Comparison of ENCODE assay signal across 32 cellular contexts in the genomic region with DNA sequence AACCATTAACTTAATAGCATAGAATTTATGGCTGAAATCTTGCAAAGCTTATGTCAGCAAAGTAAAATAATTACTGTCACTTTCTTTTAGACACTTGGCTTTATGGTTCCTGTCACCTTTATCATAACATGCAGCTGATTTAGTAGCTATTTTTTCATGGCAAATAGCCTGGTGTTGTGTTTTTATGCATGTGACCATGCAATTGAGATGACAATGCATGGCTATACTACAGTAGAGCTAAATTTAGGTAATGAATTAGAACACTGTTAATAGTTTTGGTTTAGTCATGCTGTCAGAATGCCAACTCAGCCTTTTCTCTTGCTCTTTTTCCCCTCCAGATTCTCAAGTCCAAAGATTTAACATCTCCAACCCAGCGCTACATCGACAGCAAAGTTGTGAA.
DNase-seq lines count a peak whose midpoint lies in the region; ATAC-seq and TF ChIP-seq lines count a peak whose summit lies in the region.
"Had no signal": no experiment of that assay in that cellular context is flagged by ENCODE, and none has a peak within 500 bp of the region (broad histone marks: within the 10 kb centered on the region; RNA-seq: fewer than 3 reads in every experiment).

No MANE protein-coding gene starts in this region.

- no peak overlapping the region for H2AK5ac ChIP-seq in mesenchymal stem cell (ENCODE audit: low read length, severe bottlenecking)

- 97% methylated on average over 2 of the region's 2 CpGs for WGBS in SK-N-SH (ENCODE audit: low lambda C conversion rate)
- 100% methylated on average over 2 of the region's 2 CpGs for WGBS in mesenchymal stem cell

- H3K36me3 ChIP-seq in SK-N-SH (replicated peaks in 1 of 2; ENCODE audit: control insufficient read depth in 1 of 2, insufficient read depth in 2 of 2, low read length in 1 of 2) = peaks cover 0 to 13% of the 10 kb centered on the region in 2 experiments
- H3K36me3 ChIP-seq in mesenchymal stem cell (ENCODE audit: control insufficient read depth in 1 of 2, insufficient read depth in 2 of 2, low read depth in 1 of 2, low read length in 2 of 2) = peaks cover 11 to 17% of the 10 kb centered on the region in 2 experiments
- peaks cover 0 to 9% (median 0%) of the 10 kb centered on the region in 3 donors for H3K36me3 ChIP-seq in skeletal muscle tissue (ENCODE audit: control insufficient read depth in 3 of 3, insufficient read depth in 3 of 3, low read length in 3 of 3)
- H3K36me3 ChIP-seq: spleen had no signal

- no peaks in the 10 kb centered on the region for H3K27me3 Mint-ChIP-seq in chondrocyte (ENCODE audit: low read depth)
- H3K27me3 Mint-ChIP-seq in T-helper 17 cell = peaks cover 19% of the 10 kb centered on the region

- no peak overlapping the region for H3K4me3 ChIP-seq in SK-N-SH (ENCODE audit: low read depth in 2 of 2, low read length in 1 of 2)
- H3K4me3 ChIP-seq in mesenchymal stem cell (ENCODE audit: insufficient read depth in 1 of 2, low read depth in 1 of 2, low read length in 2 of 2) = no peak overlapping the region
- no peak overlapping the region for H3K4me3 ChIP-seq in skeletal muscle tissue (ENCODE audit: low read length in 3 of 3)
- H3K4me3 ChIP-seq: GM23338, SJCRH30, spleen had no signal

- H3K23ac ChIP-seq in mesenchymal stem cell (ENCODE audit: low read length in 2 of 2) = no peak overlapping the region

- H3K4me1 Mint-ChIP-seq in chondrocyte (ENCODE audit: low read depth) = peaks cover 47% of the 10 kb centered on the region
- H3K4me1 Mint-ChIP-seq in T-helper 17 cell = no peaks in the 10 kb centered on the region
- H3K4me1 Mint-ChIP-seq: GM23338 had no signal

- H3K27ac ChIP-seq in SK-N-SH (ENCODE audit: low read depth in 2 of 2, low read length in 1 of 2) = no peak overlapping the region
- H3K27ac ChIP-seq in mesenchymal stem cell (ENCODE audit: low read length, poor library complexity, severe bottlenecking) = no peak overlapping the region
- H3K27ac ChIP-seq in skeletal muscle tissue (ENCODE audit: low read depth, low read length) = peak overlapping the region; percentile 19
- H3K27ac ChIP-seq: 22Rv1, SJCRH30, spleen had no signal

- no peak overlapping the region for H3K4me2 ChIP-seq in SK-N-SH
- H3K4me2 ChIP-seq in mesenchymal stem cell (ENCODE audit: low read length, poor library complexity, severe bottlenecking) = no peak overlapping the region
- H3K4me2 ChIP-seq: GM23338 had no signal

- no peak overlapping the region for H3K4ac ChIP-seq in mesenchymal stem cell (ENCODE audit: low read depth in 1 of 2, low read length in 2 of 2)

- no peak for TF ChIP-seq RAD21 in SK-N-SH (IDR thresholded peaks at IDR 0.05; ENCODE audit: low read length)

- H2BK120ac ChIP-seq in mesenchymal stem cell (ENCODE audit: low read depth, low read length) = no peak overlapping the region

- H3K9me2 ChIP-seq in SK-N-SH = no peaks in the 10 kb centered on the region

- no peak for DNase-seq in SK-N-SH
- DNase-seq in chondrocyte (ENCODE audit: low spot score) = no peak
- DNase-seq in mesenchymal stem cell = peak; percentile 55
- DNase-seq in effector CD8-positive, alpha-beta T cell (lab: John Stamatoyannopoulos, UW) = no peak
- DNase-seq in T-helper 17 cell = no peak
- DNase-seq: activated CD4-positive, alpha-beta T cell treated with anti-CD3 and anti-CD28 coated beads for 4 hours; activated naive CD4-positive, alpha-beta T cell treated with Interleukin-2 at 50 U/mL for 16 hours; activated T-cell treated with anti-CD3 and anti-CD28 coated beads, Interleukin-2, amount 50 U/mL, for 4 hours; AML-193; amygdala; Caco-2; effector CD4-positive, alpha-beta T cell; head of caudate nucleus; left cardiac atrium; midbrain; NCI-H2107; NCI-H510A; nephron progenitor cell; NK-92 treated with Interleukin-12 subunit alpha and Interleukin-12 subunit beta, amount 100 ng/mL, for 24 hours; posterior cingulate gyrus; SJCRH30; spleen; stimulated activated CD4-positive, alpha-beta T cell treated with anti-CD3 and anti-CD28 coated beads, Interleukin-4, amount 100 ng/mL, for 24 hours; stimulated activated naive CD8-positive, alpha-beta T cell treated with anti-CD3 and anti-CD28 coated beads, Interleukin-15, Interleukin-2, amounts not matched to agents 100 U/mL and 50 U/mL, for 24 hours had no signal

- peaks cover 0 to 6% of the 10 kb centered on the region in 2 experiments; a peak in 2 of 4 replicates for H3K4me1 ChIP-seq in SK-N-SH (ENCODE audit: control insufficient read depth in 1 of 2, insufficient read depth in 2 of 2, low read depth in 1 of 2, low read length in 1 of 2)
- no peaks in the 10 kb centered on the region for H3K4me1 ChIP-seq in mesenchymal stem cell (ENCODE audit: control insufficient read depth, insufficient read depth, low read depth, low read length)
- H3K4me1 ChIP-seq in skeletal muscle tissue (ENCODE audit: control insufficient read depth in 3 of 3, insufficient read depth in 3 of 3, low read length in 3 of 3) = peaks cover 0 to 14% (median 2%) of the 10 kb centered on the region in 3 donors
- H3K4me1 ChIP-seq: spleen had no signal

- no peak overlapping the region for H4K8ac ChIP-seq in mesenchymal stem cell (ENCODE audit: low read length)

- no peaks in the 10 kb centered on the region for H3K79me2 ChIP-seq in SK-N-SH (ENCODE audit: insufficient read depth)

- no peak overlapping the region for H2AFZ ChIP-seq in SK-N-SH (ENCODE audit: low read depth)
- H2AFZ ChIP-seq in mesenchymal stem cell (ENCODE audit: low read depth, low read length) = no peak overlapping the region
- H2AFZ ChIP-seq: GM23338 had no signal

- no peak overlapping the region for H4K91ac ChIP-seq in mesenchymal stem cell (ENCODE audit: low read length)

- H3K9ac ChIP-seq in SK-N-SH (no peak overlapping the region), mesenchymal stem cell (ENCODE audit: low read length) (no peak overlapping the region), skeletal muscle tissue (ENCODE audit: low read depth in 1 of 3, low read length in 3 of 3) (no peak overlapping the region)

- CTCF ChIA-PET in SK-N-SH (lab: Yijun Ruan, JAX) = interaction anchor here (1.0 kb wide), 1 partner anchor 10 kb away, joined by 4 read pairs; no protein-coding TSS in a partner anchor

- H3K79me1 ChIP-seq in mesenchymal stem cell (replicated peaks; ENCODE audit: low read length, poor library complexity, severe bottlenecking) = peaks cover 12% of the 10 kb centered on the region

- no peaks in the 10 kb centered on the region for H3F3A ChIP-seq in SK-N-SH (replicated peaks; ENCODE audit: insufficient read depth)

- H3K36me3 Mint-ChIP-seq in chondrocyte (ENCODE audit: low read depth) = peaks cover 35% of the 10 kb centered on the region
- H3K36me3 Mint-ChIP-seq in T-helper 17 cell (ENCODE audit: low read depth) = no peaks in the 10 kb centered on the region

- no peak overlapping the region for H3K18ac ChIP-seq in mesenchymal stem cell (ENCODE audit: low read depth in 1 of 2, low read length in 2 of 2)

- H3K4me3 Mint-ChIP-seq in chondrocyte (ENCODE audit: unreplicated experiment) (no peak overlapping the region), T-helper 17 cell (no peak overlapping the region)
- H3K4me3 Mint-ChIP-seq: activated T-cell treated with anti-CD3 and anti-CD28 coated beads, Interleukin-2, amount 50 U/mL, for 4 hours; GM23338; nephron progenitor cell; T-helper 1 cell treated with Interleukin-12 subunit alpha and Interleukin-12 subunit beta and Interleukin-4 antibody, amounts not matched to agents 30 μg/mL and 1 μg/mL, for 36 hours had no signal

- H3K14ac ChIP-seq in mesenchymal stem cell (ENCODE audit: low read length in 2 of 2) = no peak overlapping the region

- TF ChIP-seq CTCF in SK-N-SH (IDR thresholded peaks at IDR 0.05) = no peak
- TF ChIP-seq CTCF in chondrocyte (IDR thresholded peaks at IDR 0.05) = no peak

- H3K9me3 ChIP-seq in SK-N-SH (no peaks in the 10 kb centered on the region), mesenchymal stem cell (ENCODE audit: control insufficient read depth, low read length) (no peaks in the 10 kb centered on the region), skeletal muscle tissue (ENCODE audit: control insufficient read depth in 3 of 3, low read length in 3 of 3) (no peaks in the 10 kb centered on the region), T-helper 17 cell (ENCODE audit: control insufficient read depth, low read length, poor library complexity, severe bottlenecking) (no peaks in the 10 kb centered on the region)
- H3K9me3 ChIP-seq: Caco-2, spleen had no signal

- peak; percentile 57; the same call in 2 of the 3 replicates for ATAC-seq in SK-N-SH treated with all-trans-retinoic acid at 6 μM for 48 hours
- no peak for ATAC-seq in T-helper 17 cell
- no peak for ATAC-seq in GM18873 (IDR thresholded peaks at IDR 0.05; ENCODE audit: low FRiP score, unreplicated experiment)
- ATAC-seq: activated T-cell treated with anti-CD3 and anti-CD28 coated beads, Interleukin-2, amount 50 U/mL, for 4 hours; esophagus mucosa; GM23338; left cardiac atrium; Panc1; stimulated activated naive CD8-positive, alpha-beta T cell treated with anti-CD3 and anti-CD28 coated beads, Interleukin-15, Interleukin-2, amounts not matched to agents 100 U/mL and 50 U/mL, for 24 hours had no signal

- TF ChIP-seq EP300 in SK-N-SH (IDR thresholded peaks at IDR 0.05; ENCODE audit: borderline replicate concordance in 1 of 2, low read depth in 1 of 2, low read length in 1 of 2) = no peak

- H3K9me3 Mint-ChIP-seq in chondrocyte (ENCODE audit: low read depth) = peaks cover 5% of the 10 kb centered on the region
- H3K9me3 Mint-ChIP-seq: activated T-cell treated with anti-CD3 and anti-CD28 coated beads, Interleukin-2, amount 50 U/mL, for 4 hours; GM23338; nephron progenitor cell; T-helper 1 cell treated with Interleukin-12 subunit alpha and Interleukin-12 subunit beta and Interleukin-4 antibody, amounts not matched to agents 30 μg/mL and 1 μg/mL, for 36 hours had no signal

- H3K27ac Mint-ChIP-seq in chondrocyte (ENCODE audit: unreplicated experiment) (peak overlapping the region; percentile 79), T-helper 17 cell (no peak overlapping the region)
- H3K27ac Mint-ChIP-seq: GM23338; nephron progenitor cell; T-helper 1 cell treated with Interleukin-12 subunit alpha and Interleukin-12 subunit beta and Interleukin-4 antibody, amounts not matched to agents 30 μg/mL and 1 μg/mL, for 36 hours had no signal

- H2BK12ac ChIP-seq in mesenchymal stem cell (ENCODE audit: low read length in 2 of 2) = no peak overlapping the region

- no peaks in the 10 kb centered on the region for H4K20me1 ChIP-seq in SK-N-SH (ENCODE audit: insufficient read depth)

- H2BK15ac ChIP-seq in mesenchymal stem cell (ENCODE audit: low read depth, poor library complexity, severe bottlenecking) = no peak overlapping the region

- POLR2A ChIA-PET in SK-N-SH (lab: Yijun Ruan, JAX) = no interaction called here

- H2BK5ac ChIP-seq in mesenchymal stem cell (ENCODE audit: low read depth, low read length, poor library complexity, severe bottlenecking) = no peak overlapping the region

- H3K27me3 ChIP-seq in SK-N-SH (ENCODE audit: insufficient read depth) = no peaks in the 10 kb centered on the region
- H3K27me3 ChIP-seq in mesenchymal stem cell (ENCODE audit: control insufficient read depth in 1 of 2, insufficient read depth in 1 of 2, low read length in 2 of 2) = no peaks in the 10 kb centered on the region
- no peaks in the 10 kb centered on the region for H3K27me3 ChIP-seq in skeletal muscle tissue (ENCODE audit: control insufficient read depth in 3 of 3, insufficient read depth in 3 of 3, low read length in 3 of 3)
- H3K27me3 ChIP-seq: SJCRH30, spleen had no signal

TF ChIP-seq in SK-N-SH, 30 proteins besides CTCF, POLR2A, EP300 and RAD21 (continues in another document):
- TF ChIP-seq FOXJ3 (CRISPR knock-in tag; IDR thresholded peaks at IDR 0.05) = no peak
